13 cellular contexts compared by ENCODE assay signal in the genomic region with DNA sequence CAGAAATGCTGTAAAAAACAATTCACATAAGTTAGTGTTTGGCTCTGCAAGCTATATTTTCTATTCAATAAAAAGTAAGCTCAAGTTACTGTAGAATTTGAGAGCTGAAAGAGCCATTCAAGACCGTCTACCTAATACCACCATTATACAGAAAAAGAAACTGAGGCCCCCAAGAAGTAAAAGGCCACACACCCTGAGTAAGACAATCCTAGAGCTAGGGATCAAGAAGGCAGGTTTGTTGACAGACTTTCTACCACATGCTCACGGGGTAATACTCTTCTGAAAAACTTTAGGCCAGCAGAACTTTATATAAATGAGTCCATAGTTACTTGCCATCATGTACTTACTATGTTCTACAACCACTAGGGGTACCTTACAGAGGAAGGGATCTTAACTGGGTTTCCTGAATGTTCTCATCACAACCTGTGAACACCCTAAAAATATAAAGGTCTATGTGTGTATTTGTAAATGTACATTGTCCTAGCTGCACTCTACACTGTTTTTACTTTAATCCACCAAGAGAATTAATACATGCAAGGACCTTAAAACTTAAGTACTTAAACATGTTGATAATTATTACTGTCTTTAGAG. TPM values are rescaled to one million over a fixed set of nuclear protein-coding genes. Genes with fewer than 3 reads are reported as not detected.
DNase-seq lines count a peak whose midpoint lies in the region; ATAC-seq and TF ChIP-seq lines count a peak whose summit lies in the region.
"Had no signal": no experiment of that assay in that cellular context is flagged by ENCODE, and none has a peak within 500 bp of the region (broad histone marks: within the 10 kb centered on the region; RNA-seq: fewer than 3 reads in every experiment).

No MANE protein-coding gene starts in this region.

- TF ChIP-seq POLR2A in IMR-90 (IDR thresholded peaks at IDR 0.05; ENCODE audit: low read depth, low read length): no peak

- no peak overlapping the region for H2BK5ac ChIP-seq in IMR-90 (ENCODE audit: low read depth, low read length, poor library complexity, severe bottlenecking)

- no peak overlapping the region for H3K14ac ChIP-seq in IMR-90 (replicated peaks; ENCODE audit: low read depth, low read length)

- H2AK9ac ChIP-seq in IMR-90 (replicated peaks; ENCODE audit: low read depth, low read length, poor library complexity): no peak overlapping the region

- in situ Hi-C loops in IMR-90 (cut with MboI; ENCODE audit: low sequenced_read_pairs): no loop called here

- no peaks in the 10 kb centered on the region for H3K9me3 ChIP-seq in IMR-90 (ENCODE audit: control insufficient read depth, insufficient read depth, low read length)

- no peaks in the 10 kb centered on the region for H3K27me3 ChIP-seq in IMR-90 (ENCODE audit: control insufficient read depth, insufficient read depth, low read length)

- no peak for ATAC-seq in IMR-90 (ENCODE audit: low read depth)
- no peak for ATAC-seq in activated CD8-positive, alpha-beta T cell treated with anti-CD3 and anti-CD28 coated beads for 36 hours
- no peak for ATAC-seq in natural killer cell
- ATAC-seq in HG03196 (IDR thresholded peaks at IDR 0.05; ENCODE audit: unreplicated experiment): no peak
- ATAC-seq in HG03439 (IDR thresholded peaks at IDR 0.05; ENCODE audit: unreplicated experiment): no peak
- ATAC-seq: naive thymus-derived CD8-positive, alpha-beta T cell had no signal

- POLR2A ChIA-PET in IMR-90 (lab: Charles Lee; ENCODE audit: unreplicated experiment): no interaction called here
- POLR2A ChIA-PET in activated CD8-positive, alpha-beta T cell treated with anti-CD3 and anti-CD28 coated beads for 36 hours (lab: Charles Lee): interaction anchor here (1.0 to 3.1 kb wide), 2 partner anchors 9 to 133 kb away, joined by 4 to 16 read pairs; a partner anchor contains a TSS

- H2BK20ac ChIP-seq in IMR-90 (ENCODE audit: low read depth, low read length): no peak overlapping the region

- no peak overlapping the region for H3K56ac ChIP-seq in IMR-90 (ENCODE audit: extremely low read depth, insufficient read depth, low read length)

- no peak overlapping the region for H3K27ac ChIP-seq in IMR-90 (ENCODE audit: insufficient read depth, low read length)

- no peaks in the 10 kb centered on the region for H3K27me3 Mint-ChIP-seq in activated CD8-positive, alpha-beta T cell treated with anti-CD3 and anti-CD28 coated beads for 36 hours
- H3K27me3 Mint-ChIP-seq in natural killer cell (ENCODE audit: low read depth in 2 of 2): no peaks in the 10 kb centered on the region
- H3K27me3 Mint-ChIP-seq: naive thymus-derived CD8-positive, alpha-beta T cell had no signal

- no peak overlapping the region for H3K9ac ChIP-seq in IMR-90 (ENCODE audit: low read depth, low read length)

- H2AFZ ChIP-seq in IMR-90 (replicated peaks; ENCODE audit: low read length, poor library complexity): no peak overlapping the region

- TF ChIP-seq RAD21 in IMR-90 (IDR thresholded peaks at IDR 0.05; ENCODE audit: low read length): no peak

- DNase-seq in SIG-M5 treated with dmso at 0.1 percent for 504 hours (lab: John Stamatoyannopoulos, UW; ENCODE audit: unreplicated experiment) (peak; percentile 48), SIG-M5 (lab: John Stamatoyannopoulos, UW) (no peak), IMR-90 (no peak), natural killer cell (no peak), AG08396 (ENCODE audit: low spot score) (no peak)
- no peak for DNase-seq in activated CD8-positive, alpha-beta T cell treated with anti-CD3 and anti-CD28 coated beads for 36 hours
- DNase-seq: activated CD4-positive, alpha-beta T cell treated with anti-CD3 and anti-CD28 coated beads, Interleukin-2, amount 50 U/mL, for 1 hour; cerebellar nuclear complex; hypothalamus; NCI-H748 treated with DMSO at 0.1 percent for 48 hours had no signal

- H3K79me1 ChIP-seq in IMR-90 (ENCODE audit: low read depth in 1 of 2, low read length in 2 of 2): peaks cover 22 to 42% of the 10 kb centered on the region in 2 experiments

- peaks cover 40% of the 10 kb centered on the region for H3K36me3 Mint-ChIP-seq in activated CD8-positive, alpha-beta T cell treated with anti-CD3 and anti-CD28 coated beads for 36 hours (ENCODE audit: low read depth)
- H3K36me3 Mint-ChIP-seq in natural killer cell: no peaks in the 10 kb centered on the region

- H3K9me1 ChIP-seq in IMR-90 (ENCODE audit: insufficient read depth, low read length): no peaks in the 10 kb centered on the region; the same call in 1 of the 2 replicates

- H3K36me3 ChIP-seq in IMR-90 (ENCODE audit: control insufficient read depth, insufficient read depth, low read length): peaks cover 5% of the 10 kb centered on the region

- CTCF ChIA-PET in IMR-90 (lab: Yijun Ruan, JAX): no interaction called here
- CTCF ChIA-PET in activated CD8-positive, alpha-beta T cell treated with anti-CD3 and anti-CD28 coated beads for 36 hours (lab: Charles Lee): interaction anchor here (0.7 to 1.4 kb wide), 5 partner anchors 10 to 372 kb away, joined by 3 read pairs; no protein-coding TSS in a partner anchor

- H3K4me2 ChIP-seq in IMR-90 (ENCODE audit: low read depth, low read length): no peak overlapping the region

- H4K8ac ChIP-seq in IMR-90 (ENCODE audit: low read depth in 2 of 2, low read length in 2 of 2): no peak overlapping the region

- H3K4me3 ChIP-seq in IMR-90 (ENCODE audit: insufficient read depth, low read depth, low read length): no peak overlapping the region

- H2BK15ac ChIP-seq in IMR-90 (ENCODE audit: low read depth, low read length): no peak overlapping the region

- peaks cover 40% of the 10 kb centered on the region for H3K4me1 Mint-ChIP-seq in activated CD8-positive, alpha-beta T cell treated with anti-CD3 and anti-CD28 coated beads for 36 hours (ENCODE audit: low read depth)
- peaks cover 29 to 43% of the 10 kb centered on the region in 2 donors for H3K4me1 Mint-ChIP-seq in natural killer cell

- no peak overlapping the region for H3K27ac Mint-ChIP-seq in activated CD8-positive, alpha-beta T cell treated with anti-CD3 and anti-CD28 coated beads for 36 hours
- no peak overlapping the region for H3K27ac Mint-ChIP-seq in natural killer cell

- intact Hi-C loops in IMR-90 (cut with micrococcal nuclease) (loop anchor here (5.0 kb wide), 2 partner anchors 207 to 267 kb away; a partner anchor contains a TSS), natural killer cell (cut with micrococcal nuclease) (loop anchor here (5.0 kb wide), 1 partner anchor 267 kb away; a partner anchor contains a TSS)
- intact Hi-C loops in activated CD8-positive, alpha-beta T cell treated with anti-CD3 and anti-CD28 coated beads for 36 hours (cut with micrococcal nuclease): loop anchor here (10.0 kb wide), 2 partner anchors 204 to 416 kb away; a partner anchor contains a TSS

- H4K20me1 ChIP-seq in IMR-90 (ENCODE audit: insufficient read depth, low read length): peaks cover 11% of the 10 kb centered on the region; the same call in 1 of the 2 replicates

- H4K91ac ChIP-seq in IMR-90 (ENCODE audit: insufficient read depth, low read depth, low read length): no peak overlapping the region

- dilution Hi-C loops in IMR-90 (cut with HindIII; ENCODE audit: low sequenced_read_pairs, unreplicated experiment): no loop called here

- H3K23ac ChIP-seq in IMR-90 (ENCODE audit: low read depth, low read length): no peak overlapping the region

- peaks cover 4% of the 10 kb centered on the region for H3K4me1 ChIP-seq in IMR-90 (ENCODE audit: control insufficient read depth, insufficient read depth, low read length)

- no peak overlapping the region for H4K5ac ChIP-seq in IMR-90 (ENCODE audit: low read depth, low read length)

- H3K18ac ChIP-seq in IMR-90 (ENCODE audit: low read depth, low read length): no peak overlapping the region

- WGBS in IMR-90 (ENCODE audit: extremely low coverage in 2 of 2, insufficient read length in 1 of 2), 2 experiments: no CpG with 5 or more reads among the region's 2 CpGs

- 0 out of 2 replicates have a peak, but pooled peaks have one; percentile 9 for TF ChIP-seq CTCF in IMR-90 (conservative IDR thresholded peaks at IDR 0.05; ENCODE audit: low read depth, low read length)
- no peak for TF ChIP-seq CTCF in activated CD8-positive, alpha-beta T cell treated with anti-CD3 and anti-CD28 coated beads for 36 hours (IDR thresholded peaks at IDR 0.05)
- no peak for TF ChIP-seq CTCF in natural killer cell (IDR thresholded peaks at IDR 0.05)

- no TSS peak for BruUV-seq in IMR-90 (replicated peaks; lab: Mats Ljungman, UMichigan)

- H2BK120ac ChIP-seq in IMR-90 (ENCODE audit: low read depth, low read length): no peak overlapping the region

- H3K4ac ChIP-seq in IMR-90 (ENCODE audit: low read depth, low read length): no peak overlapping the region

- no peak overlapping the region for H2AK5ac ChIP-seq in IMR-90 (ENCODE audit: low read depth, low read length)

- peak overlapping the region; percentile 41 for H3K4me3 Mint-ChIP-seq in activated CD8-positive, alpha-beta T cell treated with anti-CD3 and anti-CD28 coated beads for 36 hours
- H3K4me3 Mint-ChIP-seq in natural killer cell: peak overlapping the region; percentile 53

- no peaks in the 10 kb centered on the region for H3K9me3 Mint-ChIP-seq in activated CD8-positive, alpha-beta T cell treated with anti-CD3 and anti-CD28 coated beads for 36 hours
- no peaks in the 10 kb centered on the region for H3K9me3 Mint-ChIP-seq in natural killer cell
- H3K9me3 Mint-ChIP-seq: naive thymus-derived CD8-positive, alpha-beta T cell had no signal

TF ChIP-seq in IMR-90, 13 proteins besides CTCF, POLR2A, EP300 and RAD21 (continues in another document):
- TF ChIP-seq CEBPB (IDR thresholded peaks at IDR 0.05; ENCODE audit: low read depth, low read length) (no peak), MXI1 (IDR thresholded peaks at IDR 0.05; ENCODE audit: borderline replicate concordance, low read depth, low read length) (no peak), MAFK (IDR thresholded peaks at IDR 0.05; ENCODE audit: low read depth, low read length) (no peak), SMC3 (IDR thresholded peaks at IDR 0.05; ENCODE audit: low read depth, low read length) (no peak)
- TF ChIP-seq, protein P1, sequence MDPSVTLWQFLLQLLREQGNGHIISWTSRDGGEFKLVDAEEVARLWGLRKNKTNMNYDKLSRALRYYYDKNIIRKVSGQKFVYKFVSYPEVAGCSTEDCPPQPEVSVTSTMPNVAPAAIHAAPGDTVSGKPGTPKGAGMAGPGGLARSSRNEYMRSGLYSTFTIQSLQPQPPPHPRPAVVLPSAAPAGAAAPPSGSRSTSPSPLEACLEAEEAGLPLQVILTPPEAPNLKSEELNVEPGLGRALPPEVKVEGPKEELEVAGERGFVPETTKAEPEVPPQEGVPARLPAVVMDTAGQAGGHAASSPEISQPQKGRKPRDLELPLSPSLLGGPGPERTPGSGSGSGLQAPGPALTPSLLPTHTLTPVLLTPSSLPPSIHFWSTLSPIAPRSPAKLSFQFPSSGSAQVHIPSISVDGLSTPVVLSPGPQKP (IDR thresholded peaks at IDR 0.05; ENCODE audit: borderline replicate concordance, low read depth, low read length): no peak

RNA-seq across cellular contexts. Expression of a gene that starts 2.7 kb away (rescaled TPM):
- total RNA-seq in IMR-90 (2012; rRNA removed): 37.8 and 51.1 TPM in 2 replicates
- 34.6 and 45.4 TPM in 2 replicates for polyA plus RNA-seq in IMR-90 (2012; rRNA removed)
- polyA plus RNA-seq in IMR-90 (2012; cell fraction: cytosol; rRNA removed): 10.1 and 14.3 TPM in 2 replicates
- 1.8 and 29.8 TPM in 2 replicates for polyA plus RNA-seq in IMR-90 (2012; cell fraction: nucleus; rRNA removed; ENCODE audit: low replicate concordance)
- total RNA-seq in activated CD8-positive, alpha-beta T cell treated with anti-CD3 and anti-CD28 coated beads for 36 hours: 100 to 1,000 TPM in 1 of 2 experiments, 10 to 100 TPM in 1; 90.9 to 107 TPM
- 10 to 100 TPM; 11.3 to 12.1 (median 12.0) TPM for total RNA-seq in natural killer cell
